Comparison of ENCODE assay signal across 8 cellular contexts in genomic region chr11:46808804-46809431, GRCh38. TPM values are rescaled to one million over a fixed set of nuclear protein-coding genes. Genes with fewer than 3 reads are reported as not detected.
A peak's percentile ranks its signal among the peaks of the same experiment; 100 is the strongest.
DNase-seq lines count a peak whose midpoint lies in the region; ATAC-seq and TF ChIP-seq lines count a peak whose summit lies in the region.

No MANE protein-coding gene starts in this region.

- no peak overlapping the region for H3K4me3 ChIP-seq in AG04450 (ENCODE audit: low read depth, low read length)

- peak overlapping the region; percentile 12 for H3K27ac ChIP-seq in AG04450 (ENCODE audit: low read depth, low read length)

- ATAC-seq in HG03342 (IDR thresholded peaks at IDR 0.05; ENCODE audit: unreplicated experiment) (no peak), HG03025 (IDR thresholded peaks at IDR 0.05; ENCODE audit: low FRiP score, unreplicated experiment) (no peak)

- CTCF ChIA-PET in AG04450 (lab: Charles Lee), result interaction anchor here (1.0 to 1.3 kb wide), 2 partner anchors 10 to 344 kb away, joined by 4 read pairs; no protein-coding TSS in a partner anchor

- H3K9me3 ChIP-seq in AG04450 (ENCODE audit: control insufficient read depth, insufficient read depth, low read length), result no peaks in the 10 kb centered on the region

- H3K27me3 ChIP-seq in AG04450 (ENCODE audit: control insufficient read depth, insufficient read depth, low read length), result no peaks in the 10 kb centered on the region

- peak; percentile 18; the same call in 1 of the 2 replicates for TF ChIP-seq CTCF in AG04450 (IDR thresholded peaks at IDR 0.05; ENCODE audit: low read depth, low read length)
- TF ChIP-seq CTCF in GM12874 (IDR thresholded peaks at IDR 0.05; ENCODE audit: insufficient read depth, low read depth, low read length), result peak; percentile 21; the same call in 1 of the 2 replicates

- DNase-seq in AG04450 (ENCODE audit: low read depth, low spot score) (no peak), RPMI8226 (peak; percentile 26), globus pallidus (ENCODE audit: low spot score) (peak; percentile 20), NCI-H146 (lab: John Stamatoyannopoulos, UW) (no peak)
- DNase-seq in effector CD8-positive, alpha-beta T cell (lab: John Stamatoyannopoulos, UW), result no peak

- POLR2A ChIA-PET in AG04450 (lab: Yijun Ruan, JAX), result no interaction called here

RNA-seq across cellular contexts. Expression of gene CKAP5, which starts 37.2 kb away (rescaled TPM):
- polyA plus RNA-seq in AG04450 (2011; rRNA removed), result 93.1 and 114 TPM in 2 replicates
- 120 and 138 TPM in 2 replicates for polyA minus RNA-seq in AG04450 (2011; rRNA and poly(A)+ RNA removed)

Comparison
In these comparisons a context has a peak if more than half of its experiments do, and no peak if none do; other contexts are left out.
1. DNase-seq: peak in RPMI8226 (single experiment) and globus pallidus (single experiment); none in AG04450 (single experiment), NCI-H146 (single experiment) and effector CD8-positive, alpha-beta T cell (single experiment).